In the genomic region with DNA sequence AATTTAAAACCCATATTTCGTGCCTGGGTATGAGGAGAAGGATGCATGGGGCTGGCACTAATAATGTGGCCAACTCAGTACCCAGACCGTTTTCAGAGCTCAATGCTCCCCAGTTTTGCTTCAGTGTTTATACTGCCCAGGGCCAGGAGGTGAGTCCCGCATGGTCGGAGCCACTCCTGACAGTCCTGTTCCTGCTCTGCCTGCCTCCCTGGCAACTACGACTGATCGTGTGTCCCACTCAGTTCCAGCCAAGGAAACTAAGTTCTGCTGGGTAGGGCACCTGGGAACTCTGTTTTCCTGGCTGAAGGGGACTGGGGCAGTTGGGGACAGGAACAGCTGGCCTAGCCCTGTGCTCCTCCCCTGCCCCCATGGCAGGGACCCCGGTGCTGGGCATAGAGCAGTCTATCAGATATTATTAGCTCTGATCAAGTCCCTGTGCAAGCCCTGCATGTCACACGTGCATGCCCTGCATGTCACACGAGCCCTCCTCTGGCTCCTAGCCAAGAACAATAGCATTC, we compare ENCODE assay signal across 25 cellular contexts.
DNase-seq lines count a peak whose midpoint lies in the region; ATAC-seq lines count a peak whose summit lies in the region.
"Had no signal": no experiment of that assay in that cellular context is flagged by ENCODE, and none has a peak within 500 bp of the region (broad histone marks: within the 10 kb centered on the region; RNA-seq: fewer than 3 reads in every experiment).

No MANE protein-coding gene starts in this region.

- ATAC-seq in HG03095 (IDR thresholded peaks at IDR 0.05; ENCODE audit: unreplicated experiment), result no peak
- ATAC-seq: body of pancreas; CD8-positive, alpha-beta T cell; gastrocnemius medialis; natural killer cell treated with Interleukin-12 subunit alpha and Interleukin-12 subunit beta and Interleukin-15 and Interleukin-18, amount 100 ng/mL, for 72 hours; sciatic nerve had no signal

- DNase-seq in DMS 273 (lab: John Stamatoyannopoulos, UW; ENCODE audit: unreplicated experiment) (peak; percentile 38), DMS 273 treated with DMSO at 0.1 percent for 48 hours (lab: John Stamatoyannopoulos, UW) (no peak), NCI-H1105 treated with DMSO at 0.1 percent for 48 hours (lab: John Stamatoyannopoulos, UW) (peak; percentile 37), NCI-H2196 (lab: John Stamatoyannopoulos, UW; ENCODE audit: unreplicated experiment) (peak; percentile 48), SHP77 treated with DMSO at 0.1 percent for 48 hours (lab: John Stamatoyannopoulos, UW) (peak; percentile 33), NCI-H526 (lab: John Stamatoyannopoulos, UW) (no peak), pons (ENCODE audit: low spot score) (no peak)
- DNase-seq: activated CD4-positive, alpha-beta T cell treated with anti-CD3 and anti-CD28 coated beads, Interleukin-2, amount 50 U/mL, for 1 hour; activated gamma-delta T cell; AML-193; body of pancreas; CD8-positive, alpha-beta T cell; effector memory CD4-positive, alpha-beta T cell; EL; gastrocnemius medialis; hippocampal formation; NCI-H1930; posterior cingulate gyrus; stimulated activated CD4-positive, alpha-beta T cell treated with anti-CD3 and anti-CD28 coated beads, Interleukin-15, amount 100 ng/mL, for 24 hours; stimulated activated CD8-positive, alpha-beta memory T cell treated with anti-CD3 and anti-CD28 coated beads, Interleukin-4, amount 100 ng/mL, for 48 hours; T-helper 2 cell; trophoblast cell had no signal

Comparison
In these comparisons a context has a peak if more than half of its experiments do, and no peak if none do; other contexts are left out.
1. DNase-seq: peak in DMS 273 (single experiment), NCI-H1105 treated with DMSO at 0.1 percent for 48 hours (single experiment), NCI-H2196 (single experiment) and SHP77 treated with DMSO at 0.1 percent for 48 hours (single experiment); none in DMS 273 treated with DMSO at 0.1 percent for 48 hours (single experiment), NCI-H526 (0 of 2) and pons (single experiment).